ENCODE assay signal across 7 cellular contexts in the genomic region with DNA sequence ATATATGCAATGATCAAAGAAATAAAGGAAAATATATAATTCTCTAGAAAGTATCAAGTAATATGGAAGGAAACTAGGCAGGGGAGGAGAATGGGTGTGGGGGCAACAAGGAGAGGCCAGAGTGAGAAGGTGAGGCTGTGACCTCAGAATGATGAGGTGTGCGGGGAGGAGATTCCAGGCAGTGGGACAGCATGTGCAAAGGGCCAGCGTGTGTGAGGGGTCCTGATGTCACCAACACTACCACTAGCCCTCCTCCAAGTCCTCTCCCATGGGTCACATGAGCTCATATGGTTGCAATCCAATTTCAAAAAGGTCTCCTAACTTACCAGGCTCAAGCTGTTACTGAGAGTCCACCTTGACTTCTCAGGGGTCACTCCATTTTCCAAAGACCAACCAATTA.
"Had no signal": no experiment of that assay in that cellular context is flagged by ENCODE, and none has a peak within 500 bp of the region (broad histone marks: within the 10 kb centered on the region; RNA-seq: fewer than 3 reads in every experiment).

No MANE protein-coding gene starts in this region.

- ATAC-seq: HCT116 had no signal

- H3K9me3 ChIP-seq: HAP-1 had no signal

- H3K9ac ChIP-seq: GM23248 had no signal

- FAIRE-seq: HTR-8/SVneo had no signal

- H3K36me3 ChIP-seq: HAP-1 had no signal

- H3K4me3 ChIP-seq: GM23248, HAP-1 had no signal

- H2AFZ ChIP-seq: GM23248 had no signal

- DNase-seq: GM23248, GOT3, H7, IMR-90 had no signal

- H3K4me1 ChIP-seq: HAP-1 had no signal

- H3K27ac ChIP-seq: GM23248 had no signal
